Comparison of ENCODE assay signal across 21 cellular contexts in the genomic region with DNA sequence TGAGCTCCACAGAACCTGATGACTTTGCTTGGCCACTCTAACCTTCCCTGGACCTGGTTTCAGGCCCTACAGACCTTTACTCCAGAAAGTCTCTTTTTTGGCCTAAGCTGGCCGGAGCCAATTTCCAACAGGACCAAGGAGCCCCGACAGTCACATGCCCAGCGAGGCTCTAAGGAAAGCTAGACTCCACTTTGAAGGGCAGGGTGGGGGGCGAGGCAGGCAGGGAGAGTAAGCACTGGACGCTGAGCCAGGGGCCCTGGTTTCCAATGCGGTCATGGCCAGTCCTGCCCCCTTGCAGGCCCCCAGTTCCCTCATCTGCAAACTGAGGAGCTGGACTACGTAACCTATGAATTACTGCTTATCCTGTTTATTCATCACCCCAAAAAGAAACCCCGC.
DNase-seq lines count a peak whose midpoint lies in the region; ATAC-seq and TF ChIP-seq lines count a peak whose summit lies in the region.
"Had no signal": no experiment of that assay in that cellular context is flagged by ENCODE, and none has a peak within 500 bp of the region (broad histone marks: within the 10 kb centered on the region; RNA-seq: fewer than 3 reads in every experiment).

No MANE protein-coding gene starts in this region.

- no peak overlapping the region for H3K14ac ChIP-seq in neuronal stem cell (ENCODE audit: low read length)

- TF ChIP-seq CTCF in right atrium auricular region (IDR thresholded peaks at IDR 0.05) (no peak), fibroblast of lung (conservative IDR thresholded peaks at IDR 0.05 in 1 of 2, IDR thresholded peaks at IDR 0.05 in 1 of 2; ENCODE audit: low read depth in 1 of 2, low read length in 2 of 2) (no peak), vagina (IDR thresholded peaks at IDR 0.05) (no peak)

- H3K27me3 ChIP-seq in right atrium auricular region, result no peaks in the 10 kb centered on the region
- H3K27me3 ChIP-seq in fibroblast of lung (ENCODE audit: control insufficient read depth, insufficient read depth, low read length), result no peaks in the 10 kb centered on the region
- no peaks in the 10 kb centered on the region for H3K27me3 ChIP-seq in neuronal stem cell (ENCODE audit: control insufficient read depth in 3 of 3, insufficient read depth in 3 of 3, low read depth in 1 of 3, low read length in 3 of 3)
- no peaks in the 10 kb centered on the region for H3K27me3 ChIP-seq in vagina
- no peaks in the 10 kb centered on the region for H3K27me3 ChIP-seq in CD4-positive, alpha-beta memory T cell (ENCODE audit: insufficient read depth, low read length)
- H3K27me3 ChIP-seq: MG63 had no signal

- no peak overlapping the region for H2BK5ac ChIP-seq in neuronal stem cell (ENCODE audit: low read length)

- no peaks in the 10 kb centered on the region for H4K20me1 ChIP-seq in fibroblast of lung (ENCODE audit: control insufficient read depth, extremely low read depth, insufficient read depth, low read length)

- H3K9me3 ChIP-seq in right atrium auricular region, result no peaks in the 10 kb centered on the region
- H3K9me3 ChIP-seq in fibroblast of lung (ENCODE audit: control insufficient read depth, insufficient read depth, low read depth, low read length), result no peaks in the 10 kb centered on the region
- H3K9me3 ChIP-seq in neuronal stem cell (replicated peaks in 1 of 2; ENCODE audit: control insufficient read depth in 2 of 2, insufficient read depth in 1 of 2, low read depth in 1 of 2, low read length in 2 of 2), result peaks cover 0 to 1% of the 10 kb centered on the region in 2 donors
- H3K9me3 ChIP-seq in vagina, result no peaks in the 10 kb centered on the region
- no peaks in the 10 kb centered on the region for H3K9me3 ChIP-seq in T-helper 17 cell (ENCODE audit: control insufficient read depth, low read length, poor library complexity, severe bottlenecking)
- H3K9me3 ChIP-seq in CD4-positive, alpha-beta memory T cell (ENCODE audit: control insufficient read depth in 1 of 2, low read length in 2 of 2), result no peaks in the 10 kb centered on the region
- H3K9me3 ChIP-seq: Caco-2, MG63 had no signal

- no peak overlapping the region for H3K4ac ChIP-seq in neuronal stem cell (ENCODE audit: low read length)

- no peak overlapping the region for H3K27ac Mint-ChIP-seq in T-helper 17 cell
- no peak overlapping the region for H3K27ac Mint-ChIP-seq in CD4-positive, alpha-beta memory T cell

- H2BK15ac ChIP-seq in neuronal stem cell (ENCODE audit: low read length), result no peak overlapping the region

- no peak overlapping the region for H2AFZ ChIP-seq in fibroblast of lung (ENCODE audit: low read length)
- no peak overlapping the region for H2AFZ ChIP-seq in neuronal stem cell (ENCODE audit: low read length)
- H2AFZ ChIP-seq: PC-9 had no signal

- no peak overlapping the region for H2BK12ac ChIP-seq in neuronal stem cell (ENCODE audit: low read length)

- no peak overlapping the region for H4K8ac ChIP-seq in neuronal stem cell (ENCODE audit: low read depth, low read length)

- CTCF ChIA-PET in CD4-positive, alpha-beta memory T cell (lab: Charles Lee; ENCODE audit: partially characterized antibody), result no interaction called here

- no CpG with 5 or more reads among the region's 8 CpGs for WGBS in neuronal stem cell (ENCODE audit: extremely low coverage in 2 of 2, insufficient read length in 2 of 2, insufficient replicate concordance in 1 of 2), 2 donors

- H3K4me3 Mint-ChIP-seq in T-helper 17 cell, result no peak overlapping the region
- no peak overlapping the region for H3K4me3 Mint-ChIP-seq in CD4-positive, alpha-beta memory T cell
- H3K4me3 Mint-ChIP-seq: H9 had no signal

- ATAC-seq in Right ventricle myocardium superior (ENCODE audit: poor library complexity), result no peak
- no peak for ATAC-seq in T-helper 17 cell

- no peak overlapping the region for H3K27ac ChIP-seq in right atrium auricular region
- peak overlapping the region; percentile 53 for H3K27ac ChIP-seq in fibroblast of lung (ENCODE audit: insufficient read depth, low read length)
- H3K27ac ChIP-seq in neuronal stem cell (replicated peaks; ENCODE audit: low read length), result no peak overlapping the region
- H3K27ac ChIP-seq in vagina, result peak overlapping the region; percentile 67
- no peak overlapping the region for H3K27ac ChIP-seq in CD4-positive, alpha-beta memory T cell (ENCODE audit: low read depth, low read length)
- H3K27ac ChIP-seq: PC-9, RWPE1 had no signal

- H3K36me3 ChIP-seq in right atrium auricular region, result no peaks in the 10 kb centered on the region
- no peaks in the 10 kb centered on the region for H3K36me3 ChIP-seq in fibroblast of lung (ENCODE audit: control insufficient read depth, insufficient read depth, low read length)
- no peaks in the 10 kb centered on the region for H3K36me3 ChIP-seq in neuronal stem cell (replicated peaks in 1 of 2; ENCODE audit: control insufficient read depth in 2 of 2, insufficient read depth in 2 of 2, low read length in 2 of 2)
- H3K36me3 ChIP-seq in vagina, result no peaks in the 10 kb centered on the region
- no peaks in the 10 kb centered on the region for H3K36me3 ChIP-seq in CD4-positive, alpha-beta memory T cell (ENCODE audit: insufficient read depth, low read length)

- H3K4me2 ChIP-seq in fibroblast of lung (ENCODE audit: extremely low read depth, insufficient read depth, low read length), result no peak overlapping the region
- H3K4me2 ChIP-seq in neuronal stem cell (ENCODE audit: insufficient read depth, low read length, poor library complexity, severe bottlenecking), result no peak overlapping the region
- H3K4me2 ChIP-seq: PC-9 had no signal

- H2AK5ac ChIP-seq in neuronal stem cell (ENCODE audit: low read depth, low read length), result peak overlapping the region; percentile 70

- peaks cover 8% of the 10 kb centered on the region for H3K79me2 ChIP-seq in fibroblast of lung (ENCODE audit: control insufficient read depth, insufficient read depth, low read length)

- H3K18ac ChIP-seq in neuronal stem cell (ENCODE audit: low read length), result no peak overlapping the region

- POLR2A ChIA-PET in CD4-positive, alpha-beta memory T cell (lab: Charles Lee; ENCODE audit: partially characterized antibody), result no interaction called here

- H3K4me3 ChIP-seq in right atrium auricular region, result no peak overlapping the region
- H3K4me3 ChIP-seq in fibroblast of lung (replicated peaks in 1 of 4; ENCODE audit: control extremely low read depth in 1 of 4, insufficient read depth in 1 of 4, low read depth in 3 of 4, low read length in 4 of 4), result no peak overlapping the region
- H3K4me3 ChIP-seq in neuronal stem cell (ENCODE audit: low read length in 2 of 2), result no peak overlapping the region
- no peak overlapping the region for H3K4me3 ChIP-seq in vagina
- H3K4me3 ChIP-seq in CD4-positive, alpha-beta memory T cell (ENCODE audit: low read length in 2 of 2), result no peak overlapping the region
- H3K4me3 ChIP-seq: MG63, PC-9 had no signal

- no peaks in the 10 kb centered on the region for H3K79me1 ChIP-seq in neuronal stem cell (ENCODE audit: low read depth, low read length)

- H3K27me3 Mint-ChIP-seq in T-helper 17 cell, result no peaks in the 10 kb centered on the region
- no peaks in the 10 kb centered on the region for H3K27me3 Mint-ChIP-seq in CD4-positive, alpha-beta memory T cell

- peak; percentile 14 for DNase-seq in Right ventricle myocardium superior
- DNase-seq in right atrium auricular region (ENCODE audit: low spot score), result no peak
- no peak for DNase-seq in fibroblast of lung (ENCODE audit: low read depth in 2 of 2)
- no peak for DNase-seq in neuronal stem cell (ENCODE audit: low spot score)
- no peak for DNase-seq in vagina (ENCODE audit: extremely low spot score in 2 of 2)
- DNase-seq in stimulated activated CD4-positive, alpha-beta T cell treated with anti-CD3 and anti-CD28 coated beads, Interleukin-2, amount 100 ng/mL, for 48 hours, result no peak
- DNase-seq in T-helper 17 cell, result no peak
- no peak for DNase-seq in CD4-positive, alpha-beta memory T cell
- DNase-seq: 8988T, Caco-2, DMS153, GDM1, H9, Kasumi-1, MG63, NCI-H1092, NCI-H146, NCI-H2029 treated with DMSO at 0.1 percent for 48 hours, NCI-H2171, PC-9 had no signal

- H3K36me3 Mint-ChIP-seq in T-helper 17 cell (ENCODE audit: low read depth), result no peaks in the 10 kb centered on the region
- no peaks in the 10 kb centered on the region for H3K36me3 Mint-ChIP-seq in CD4-positive, alpha-beta memory T cell

- H3K9ac ChIP-seq in fibroblast of lung (ENCODE audit: insufficient read depth, low read length) (no peak overlapping the region), neuronal stem cell (ENCODE audit: low read depth, low read length, poor library complexity) (no peak overlapping the region)

- no peak overlapping the region for H4K91ac ChIP-seq in neuronal stem cell (ENCODE audit: low read depth, low read length, poor library complexity)

- H3K4me1 ChIP-seq in right atrium auricular region (peaks cover 0 to 20% of the 10 kb centered on the region in 2 donors), fibroblast of lung (ENCODE audit: control insufficient read depth, extremely low read depth, insufficient read depth, low read length) (peaks cover 32% of the 10 kb centered on the region), neuronal stem cell (ENCODE audit: control insufficient read depth in 2 of 2, insufficient read depth in 1 of 2, low read depth in 1 of 2, low read length in 2 of 2) (peaks cover 0 to 4% of the 10 kb centered on the region in 2 donors), vagina (peaks cover 45% of the 10 kb centered on the region)
- H3K4me1 ChIP-seq in CD4-positive, alpha-beta memory T cell (ENCODE audit: insufficient read depth, low read length), result no peaks in the 10 kb centered on the region
- H3K4me1 ChIP-seq: Caco-2 had no signal

- H3K4me1 Mint-ChIP-seq in T-helper 17 cell, result peaks cover 2% of the 10 kb centered on the region
- H3K4me1 Mint-ChIP-seq in CD4-positive, alpha-beta memory T cell, result no peaks in the 10 kb centered on the region

- no peak for TF ChIP-seq POLR2A in vagina (IDR thresholded peaks at IDR 0.05)

- no peak overlapping the region for H3K23ac ChIP-seq in neuronal stem cell (ENCODE audit: low read depth, low read length, poor library complexity)

- H2BK120ac ChIP-seq in neuronal stem cell (ENCODE audit: low read depth, low read length), result no peak overlapping the region

- H3K9me3 Mint-ChIP-seq in CD4-positive, alpha-beta memory T cell, result peaks cover 0 to 3% (median 0%) of the 10 kb centered on the region in 8 donors

- intact Hi-C loops in Right ventricle myocardium superior (cut with DNase I), result no loop called here
- intact Hi-C loops in vagina (cut with DNase I), result no loop called here
- intact Hi-C loops in CD4-positive, alpha-beta memory T cell (cut with micrococcal nuclease), result no loop called here

Comparison
In these comparisons a context has a peak if more than half of its experiments do, and no peak if none do; other contexts are left out.
1. H3K27ac ChIP-seq: peak in fibroblast of lung (single experiment) and vagina (single experiment); none in right atrium auricular region (0 of 2), neuronal stem cell (single experiment) and CD4-positive, alpha-beta memory T cell (single experiment).